In genomic region chr10:102835007-102835482, GRCh38 we compare ENCODE assay signal across 8 cellular contexts. TPM values are rescaled to one million over a fixed set of nuclear protein-coding genes. Genes with fewer than 3 reads are reported as not detected.
DNase-seq lines count a peak whose midpoint lies in the region; ATAC-seq, FAIRE-seq and TF ChIP-seq lines count a peak whose summit lies in the region.

No MANE protein-coding gene starts in this region.

- TF ChIP-seq CTCF in D721Med (IDR thresholded peaks at IDR 0.05; ENCODE audit: insufficient read depth, missing control alignments) = peak; percentile 92

- no peak for FAIRE-seq in D721Med (lab: Jason Lieb, UNC)

- intact Hi-C loops in left colon (cut with DNase I, micrococcal nuclease) = loop anchor here (5.0 to 10.0 kb wide), 3 partner anchors 67 to 410 kb away; partner anchors contain the start of gene RPEL1 (in 2 of the 2)

- peak; percentile 73 for DNase-seq in D721Med (ENCODE audit: insufficient read length, low spot score)
- peak; percentile 22 to 76 for DNase-seq in NCI-H446 (lab: John Stamatoyannopoulos, UW)
- DNase-seq in activated CD4-positive, alpha-beta T cell treated with anti-CD3 and anti-CD28 coated beads for 24 hours (ENCODE audit: low read depth in 2 of 2) = peak; percentile 59 to 69
- peak; percentile 85 for DNase-seq in cerebellar cortex (ENCODE audit: low spot score)
- DNase-seq in left colon = peak; percentile 56 to 84
- peak; percentile 65 to 69 for DNase-seq in stimulated activated CD4-positive, alpha-beta T cell treated with anti-CD3 and anti-CD28 coated beads, Interleukin-4, amount 100 ng/mL, for 4 hours

- ATAC-seq in HG02798 (IDR thresholded peaks at IDR 0.05; ENCODE audit: poor library complexity, unreplicated experiment) (peak; percentile 54), left colon (peak; percentile 89), HG03439 (IDR thresholded peaks at IDR 0.05; ENCODE audit: unreplicated experiment) (no peak)

RNA-seq across cellular contexts. Expression of gene CYP17A1, which starts 2.2 kb away (rescaled TPM):
- total RNA-seq in left colon = not detected

RNA-seq across cellular contexts. Expression of gene BORCS7, which starts 19.0 kb away (rescaled TPM):
- 10 to 100 TPM; 21.2 to 22.3 TPM for total RNA-seq in left colon

RNA-seq across cellular contexts. Expression of gene AS3MT, which starts 34.2 kb away (rescaled TPM):
- total RNA-seq in left colon = 1 to 10 TPM in 1 of 2 donors, under 1 TPM in 1; 0.61 to 1.2 TPM
